In the genomic region with DNA sequence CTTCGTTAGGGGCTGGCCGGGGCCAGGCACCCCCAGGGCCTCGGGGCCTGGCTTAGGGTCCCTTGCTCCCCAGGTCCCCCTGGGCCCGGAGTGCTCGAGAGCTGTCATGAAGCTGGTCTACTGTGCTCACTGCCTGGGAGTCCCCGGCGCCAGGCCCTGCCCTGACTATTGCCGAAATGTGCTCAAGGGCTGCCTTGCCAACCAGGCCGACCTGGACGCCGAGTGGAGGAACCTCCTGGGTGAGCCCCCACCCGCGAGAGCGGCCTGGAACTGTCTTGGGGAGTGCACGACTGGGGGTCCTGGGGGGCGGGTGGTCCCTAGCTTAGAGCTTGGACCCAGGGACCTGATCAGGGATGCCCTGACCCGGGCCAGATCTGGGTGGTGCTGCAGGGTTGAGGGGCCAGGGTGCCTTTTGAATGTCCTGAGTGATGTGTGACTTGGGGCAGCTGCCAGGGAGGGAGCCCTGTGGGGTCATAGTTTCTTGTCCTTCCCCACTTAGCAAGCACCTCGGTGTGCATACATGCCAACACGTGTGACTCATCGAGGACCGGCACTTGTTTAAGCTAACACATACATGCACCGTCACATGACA, we compare ENCODE assay signal across 12 cellular contexts. TPM values are rescaled to one million over a fixed set of nuclear protein-coding genes. Genes with fewer than 3 reads are reported as not detected.
DNase-seq lines count a peak whose midpoint lies in the region; ATAC-seq and TF ChIP-seq lines count a peak whose summit lies in the region.
"Had no signal": no experiment of that assay in that cellular context is flagged by ENCODE, and none has a peak within 500 bp of the region (broad histone marks: within the 10 kb centered on the region; RNA-seq: fewer than 3 reads in every experiment).

No MANE protein-coding gene starts in this region.

- H2BK120ac ChIP-seq in H9 (ENCODE audit: low read depth, low read length, poor library complexity, severe bottlenecking): no peak overlapping the region

- H3K36me3 Mint-ChIP-seq in H9 (ENCODE audit: insufficient read depth in 1 of 3, low read depth in 3 of 3): peaks cover 0 to 18% (median 16%) of the 10 kb centered on the region in 3 experiments; a peak in 6 of 7 replicates

- H3K9me3 Mint-ChIP-seq in H9: no peaks in the 10 kb centered on the region
- H3K9me3 Mint-ChIP-seq: CD4-positive, alpha-beta T cell had no signal

- H4K8ac ChIP-seq in H9 (replicated peaks; ENCODE audit: insufficient read length, low read depth, low read length): no peak overlapping the region

- no peak overlapping the region for H2AFZ ChIP-seq in H9 (ENCODE audit: low read length)

- H4K91ac ChIP-seq in H9 (ENCODE audit: insufficient read length, low read depth, low read length): no peak overlapping the region

- H2AK5ac ChIP-seq in H9 (ENCODE audit: insufficient read length, low read length): no peak overlapping the region

- peak overlapping the region in 1 of 3 experiments; percentile 79; a peak in 1 of 7 replicates for H3K27ac Mint-ChIP-seq in H9
- H3K27ac Mint-ChIP-seq: CD4-positive, alpha-beta T cell had no signal

- intact Hi-C loops in adrenal gland (cut with DNase I): no loop called here
- intact Hi-C loops in left lung (cut with DNase I): no loop called here

- ATAC-seq in left lung: no peak
- no peak for ATAC-seq in stimulated activated naive CD8-positive, alpha-beta T cell treated with anti-CD3 and anti-CD28 coated beads, Interleukin-15, Interleukin-2, amounts not matched to agents 100 U/mL and 50 U/mL, for 24 hours
- ATAC-seq: gastroesophageal sphincter, HCT116, Panc1 had no signal

- H4K5ac ChIP-seq in H9 (ENCODE audit: insufficient read length, low read depth, low read length): no peak overlapping the region

- H3K4me3 ChIP-seq in adrenal gland: no peak overlapping the region
- H3K4me3 ChIP-seq in left lung: no peak overlapping the region
- H3K4me3 ChIP-seq: gastroesophageal sphincter had no signal

- H2BK15ac ChIP-seq in H9 (ENCODE audit: low read depth, low read length): no peak overlapping the region

- no peak overlapping the region for H3K4ac ChIP-seq in H9 (ENCODE audit: low read depth, low read length)

- no peaks in the 10 kb centered on the region for H3K23me2 ChIP-seq in H9 (ENCODE audit: insufficient read length, low read depth, low read length, poor library complexity, severe bottlenecking)

- H3K4me3 Mint-ChIP-seq in H9: no peak overlapping the region
- H3K4me3 Mint-ChIP-seq: CD4-positive, alpha-beta T cell had no signal

- H2BK5ac ChIP-seq in H9 (ENCODE audit: insufficient read length, low read length): no peak overlapping the region

- no peaks in the 10 kb centered on the region for H3K4me1 ChIP-seq in H9 (ENCODE audit: insufficient read depth, low read length)
- peaks cover 6 to 20% of the 10 kb centered on the region in 2 donors for H3K4me1 ChIP-seq in adrenal gland (replicated peaks in 1 of 2)
- H3K4me1 ChIP-seq in left lung: no peaks in the 10 kb centered on the region
- H3K4me1 ChIP-seq: gastroesophageal sphincter had no signal

- H3T11ph ChIP-seq in H9 (ENCODE audit: low read length): no peak overlapping the region

- no peak overlapping the region for H3K18ac ChIP-seq in H9 (ENCODE audit: insufficient read length, low read depth, low read length)

- H3K36me3 ChIP-seq in adrenal gland (replicated peaks in 1 of 2): peaks cover 0 to 29% of the 10 kb centered on the region in 2 donors
- peaks cover 0 to 4% of the 10 kb centered on the region in 2 donors for H3K36me3 ChIP-seq in left lung

- no peaks in the 10 kb centered on the region for H3K79me1 ChIP-seq in H9 (ENCODE audit: insufficient read depth, low read depth, low read length, poor library complexity, severe bottlenecking)

- H3K23ac ChIP-seq in H9 (ENCODE audit: insufficient read length, low read depth, low read length): no peak overlapping the region

- H3K9ac ChIP-seq in H9 (ENCODE audit: extremely low read depth, insufficient read length, low read length): no peak overlapping the region

- no peak overlapping the region for H3K56ac ChIP-seq in H9 (ENCODE audit: insufficient read length, low read depth, low read length)

- H3K27ac ChIP-seq in H9 (ENCODE audit: insufficient read length, low read depth, low read length): no peak overlapping the region
- no peak overlapping the region for H3K27ac ChIP-seq in adrenal gland
- no peak overlapping the region for H3K27ac ChIP-seq in left lung
- H3K27ac ChIP-seq: gastroesophageal sphincter had no signal

- H3K27me3 ChIP-seq in H9 (ENCODE audit: insufficient read depth, low read length): no peaks in the 10 kb centered on the region
- no peaks in the 10 kb centered on the region for H3K27me3 ChIP-seq in adrenal gland
- peaks cover 0 to 13% of the 10 kb centered on the region in 2 donors for H3K27me3 ChIP-seq in left lung
- H3K27me3 ChIP-seq: gastroesophageal sphincter had no signal

- no peaks in the 10 kb centered on the region for H3K27me3 Mint-ChIP-seq in H9 (ENCODE audit: low read depth)
- H3K27me3 Mint-ChIP-seq: CD4-positive, alpha-beta T cell had no signal

- peaks cover 0 to 5% of the 10 kb centered on the region in 2 experiments; a peak in 1 of 4 replicates for H3K4me1 Mint-ChIP-seq in H9

- TF ChIP-seq POLR2A in adrenal gland (IDR thresholded peaks at IDR 0.05): no peak

- no peak overlapping the region for H3K14ac ChIP-seq in H9 (ENCODE audit: insufficient read depth, low read length)

- no peak overlapping the region for H2BK12ac ChIP-seq in H9 (ENCODE audit: insufficient read length, low read depth, low read length)

- H4K20me1 ChIP-seq in H9 (ENCODE audit: control insufficient read depth, insufficient read depth, insufficient read length): no peaks in the 10 kb centered on the region

- H3K4me2 ChIP-seq in H9 (ENCODE audit: insufficient read depth, insufficient read length, low read length): no peak overlapping the region

- H2BK20ac ChIP-seq in H9 (ENCODE audit: low read depth, low read length, poor library complexity, severe bottlenecking): no peak overlapping the region

- TF ChIP-seq CTCF in H9 (conservative IDR thresholded peaks at IDR 0.05): no peak
- TF ChIP-seq CTCF in adrenal gland (IDR thresholded peaks at IDR 0.05): no peak
- no peak for TF ChIP-seq CTCF in left lung (IDR thresholded peaks at IDR 0.05)

- H3K9me3 ChIP-seq in H9 (ENCODE audit: control insufficient read depth, low read depth, low read length): no peaks in the 10 kb centered on the region
- H3K9me3 ChIP-seq in adrenal gland (replicated peaks in 1 of 3): no peaks in the 10 kb centered on the region
- H3K9me3 ChIP-seq in left lung: no peaks in the 10 kb centered on the region
- H3K9me3 ChIP-seq: gastroesophageal sphincter had no signal

- H3K79me2 ChIP-seq in H9 (ENCODE audit: insufficient read depth, low read length): no peaks in the 10 kb centered on the region

- DNase-seq in H9 (peak; percentile 22), adrenal gland (peak; percentile 8 to 49 (median 22)), left lung (peak; percentile 30 to 71), hepatic stellate cell (ENCODE audit: low spot score) (no peak), NCI-H2081 (lab: John Stamatoyannopoulos, UW) (no peak), NCI-H226 (no peak)
- peak; percentile 1 for DNase-seq in stimulated activated naive CD8-positive, alpha-beta T cell treated with anti-CD3 and anti-CD28 coated beads, Interleukin-15, Interleukin-2, amounts not matched to agents 100 U/mL and 50 U/mL, for 24 hours
- DNase-seq: nucleus accumbens had no signal

- WGBS in H9 (ENCODE audit: extremely low coverage, insufficient read length, low lambda C conversion rate): no CpG with 5 or more reads among the region's 22 CpGs
- 91 to 93% (median 92%) methylated on average over 14 to 22 of the region's 22 CpGs; no CpG with 5 or more reads in 1 of the 4 donors for WGBS in adrenal gland, 4 donors

RNA-seq across cellular contexts. Expression of gene GPC1, which starts 27.9 kb away (rescaled TPM):
- 39.4 and 44.0 TPM in 2 replicates for total RNA-seq in H9 (2021)
- 100 to 1,000 TPM in 7 of 8 donors, 10 to 100 TPM in 1; 75.1 to 202 (median 143) TPM for total RNA-seq in adrenal gland
- 10 to 100 TPM; 13.4 to 97.6 (median 70.9) TPM for polyA plus RNA-seq in adrenal gland
- total RNA-seq in left lung: 10 to 100 TPM; 60.4 to 63.4 TPM

Comparison
In these comparisons a context has a peak if more than half of its experiments do, and no peak if none do; other contexts are left out.
1. DNase-seq: peak in H9 (single experiment), adrenal gland (7 of 7), left lung (2 of 2) and stimulated activated naive CD8-positive, alpha-beta T cell treated with anti-CD3 and anti-CD28 coated beads, Interleukin-15, Interleukin-2, amounts not matched to agents 100 U/mL and 50 U/mL, for 24 hours (single experiment); none in hepatic stellate cell (single experiment), NCI-H2081 (0 of 2) and NCI-H226 (single experiment).